In the genomic region with DNA sequence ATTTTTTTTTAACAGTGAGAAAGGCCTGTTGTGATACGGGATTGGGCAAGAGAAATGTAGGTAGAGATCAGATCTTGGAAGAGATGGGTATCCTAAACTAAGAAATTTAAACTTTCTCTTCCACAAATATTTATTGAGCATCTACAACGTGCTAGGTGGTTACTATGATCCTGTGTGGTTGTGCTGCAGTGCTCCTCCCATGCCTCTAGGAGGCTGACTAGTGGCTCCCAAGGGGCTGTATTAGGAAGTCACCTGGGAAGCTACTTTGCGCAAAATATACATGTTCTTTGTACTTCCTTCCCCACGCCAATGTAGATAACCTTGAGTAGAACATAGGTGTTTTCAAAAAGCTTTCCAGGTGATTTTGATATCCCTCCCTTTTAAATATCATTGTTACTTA, we compare ENCODE assay signal across 13 cellular contexts.
DNase-seq lines count a peak whose midpoint lies in the region; ATAC-seq and TF ChIP-seq lines count a peak whose summit lies in the region.
"Had no signal": no experiment of that assay in that cellular context is flagged by ENCODE, and none has a peak within 500 bp of the region (broad histone marks: within the 10 kb centered on the region; RNA-seq: fewer than 3 reads in every experiment).

No MANE protein-coding gene starts in this region.

- H3K4me3 ChIP-seq in epithelial cell of esophagus (ENCODE audit: low read length), result no peak overlapping the region
- H3K4me3 ChIP-seq: BLaER1, gastrocnemius medialis had no signal

- intact Hi-C loops in head of caudate nucleus (cut with DNase I), result no loop called here

- no peak for ATAC-seq in stimulated activated memory B cell treated with anti-CD40 and anti-IgM and Interleukin-4, amounts not matched to agents 10 μg/mL and 1 μg/mL and 100 μg/mL, for 72 hours
- ATAC-seq in HG03571 (IDR thresholded peaks at IDR 0.05; ENCODE audit: unreplicated experiment), result no peak

- peaks cover 95% of the 10 kb centered on the region for H3K4me1 Mint-ChIP-seq in activated naive CD4-positive, alpha-beta T cell treated with anti-CD3 and anti-CD28 coated beads, Interleukin-2, amount 50 U/mL, for 24 hours
- peaks cover 87% of the 10 kb centered on the region for H3K4me1 Mint-ChIP-seq in stimulated activated memory B cell treated with anti-CD40 and anti-IgM and Interleukin-4, amounts not matched to agents 10 μg/mL and 1 μg/mL and 100 μg/mL, for 72 hours

- no peak for DNase-seq in activated naive CD4-positive, alpha-beta T cell treated with Interleukin-2 at 50 U/mL for 16 hours
- DNase-seq in NAMALWA (ENCODE audit: low spot score) (peak; percentile 30), epithelial cell of esophagus (ENCODE audit: low read depth) (no peak), head of caudate nucleus (no peak), amygdala (lab: John Stamatoyannopoulos, UW) (no peak)
- DNase-seq: gastrocnemius medialis, NCI-H1105 treated with DMSO at 0.1 percent for 48 hours, SHP77 had no signal

- peaks cover 15% of the 10 kb centered on the region for H3K36me3 Mint-ChIP-seq in activated naive CD4-positive, alpha-beta T cell treated with anti-CD3 and anti-CD28 coated beads, Interleukin-2, amount 50 U/mL, for 24 hours
- H3K36me3 Mint-ChIP-seq in stimulated activated memory B cell treated with anti-CD40 and anti-IgM and Interleukin-4, amounts not matched to agents 10 μg/mL and 1 μg/mL and 100 μg/mL, for 72 hours, result peaks cover 6% of the 10 kb centered on the region

- peak overlapping the region; percentile 51 for H3K4me3 Mint-ChIP-seq in activated naive CD4-positive, alpha-beta T cell treated with anti-CD3 and anti-CD28 coated beads, Interleukin-2, amount 50 U/mL, for 24 hours
- no peak overlapping the region for H3K4me3 Mint-ChIP-seq in stimulated activated memory B cell treated with anti-CD40 and anti-IgM and Interleukin-4, amounts not matched to agents 10 μg/mL and 1 μg/mL and 100 μg/mL, for 72 hours
- H3K4me3 Mint-ChIP-seq: stimulated activated naive CD8-positive, alpha-beta T cell treated with anti-CD3 and anti-CD28 coated beads, Interleukin-15, Interleukin-2, amounts not matched to agents 100 ng/mL and 50 ng/mL, for 24 hours had no signal

- H3K27ac Mint-ChIP-seq in activated naive CD4-positive, alpha-beta T cell treated with anti-CD3 and anti-CD28 coated beads, Interleukin-2, amount 50 U/mL, for 24 hours, result peak overlapping the region; percentile 64
- H3K27ac Mint-ChIP-seq in stimulated activated memory B cell treated with anti-CD40 and anti-IgM and Interleukin-4, amounts not matched to agents 10 μg/mL and 1 μg/mL and 100 μg/mL, for 72 hours, result peak overlapping the region; percentile 48

- no peaks in the 10 kb centered on the region for H3K27me3 Mint-ChIP-seq in activated naive CD4-positive, alpha-beta T cell treated with anti-CD3 and anti-CD28 coated beads, Interleukin-2, amount 50 U/mL, for 24 hours
- no peaks in the 10 kb centered on the region for H3K27me3 Mint-ChIP-seq in stimulated activated memory B cell treated with anti-CD40 and anti-IgM and Interleukin-4, amounts not matched to agents 10 μg/mL and 1 μg/mL and 100 μg/mL, for 72 hours
- H3K27me3 Mint-ChIP-seq: stimulated activated naive CD8-positive, alpha-beta T cell treated with anti-CD3 and anti-CD28 coated beads, Interleukin-15, Interleukin-2, amounts not matched to agents 100 ng/mL and 50 ng/mL, for 24 hours had no signal

- H3K9me3 Mint-ChIP-seq in activated naive CD4-positive, alpha-beta T cell treated with anti-CD3 and anti-CD28 coated beads, Interleukin-2, amount 50 U/mL, for 24 hours, result no peaks in the 10 kb centered on the region
- H3K9me3 Mint-ChIP-seq in stimulated activated memory B cell treated with anti-CD40 and anti-IgM and Interleukin-4, amounts not matched to agents 10 μg/mL and 1 μg/mL and 100 μg/mL, for 72 hours, result no peaks in the 10 kb centered on the region
- H3K9me3 Mint-ChIP-seq: stimulated activated naive CD8-positive, alpha-beta T cell treated with anti-CD3 and anti-CD28 coated beads, Interleukin-15, Interleukin-2, amounts not matched to agents 100 ng/mL and 50 ng/mL, for 24 hours had no signal

- peak; percentile 48 for TF ChIP-seq CTCF in epithelial cell of esophagus (IDR thresholded peaks at IDR 0.05; ENCODE audit: insufficient read depth, low read depth, low read length, missing control alignments)
